Comparison of ENCODE assay signal across 17 cellular contexts in the genomic region with DNA sequence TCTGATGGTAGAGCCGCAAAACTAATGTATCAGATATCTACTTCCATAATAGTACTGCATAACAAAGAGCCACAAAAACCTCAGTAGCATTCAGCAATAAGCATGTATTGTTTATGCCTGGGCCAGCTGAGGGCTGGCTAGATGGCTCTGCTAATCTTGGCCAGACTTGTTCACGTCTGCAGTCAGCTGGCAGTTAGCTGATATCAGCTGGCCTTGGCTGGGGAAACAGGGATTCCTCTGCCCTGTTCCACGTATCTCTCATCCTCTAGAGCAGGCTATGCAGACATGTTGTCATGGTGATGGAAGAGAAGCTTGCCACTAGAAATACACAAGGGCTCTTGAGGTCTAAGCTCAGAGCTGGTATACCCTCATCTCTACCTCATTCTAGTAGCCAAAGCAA.
DNase-seq lines count a peak whose midpoint lies in the region; ATAC-seq and TF ChIP-seq lines count a peak whose summit lies in the region.
"Had no signal": no experiment of that assay in that cellular context is flagged by ENCODE, and none has a peak within 500 bp of the region (broad histone marks: within the 10 kb centered on the region; RNA-seq: fewer than 3 reads in every experiment).

No MANE protein-coding gene starts in this region.

- no peaks in the 10 kb centered on the region for H3K79me2 ChIP-seq in SK-N-SH (ENCODE audit: insufficient read depth)

- no peak for TF ChIP-seq EP300 in SK-N-SH (IDR thresholded peaks at IDR 0.05; ENCODE audit: borderline replicate concordance in 1 of 2, low read depth in 1 of 2, low read length in 1 of 2)

- H3K27me3 ChIP-seq in SK-N-SH (ENCODE audit: insufficient read depth): no peaks in the 10 kb centered on the region
- H3K27me3 ChIP-seq: colonic mucosa, pancreas, upper lobe of left lung had no signal

- no peak overlapping the region for H3K4me3 Mint-ChIP-seq in immature natural killer cell
- H3K4me3 Mint-ChIP-seq: B cell; T-helper 1 cell treated with Interleukin-12 subunit alpha and Interleukin-12 subunit beta and Interleukin-4 antibody, amounts not matched to agents 30 μg/mL and 1 μg/mL, for 36 hours had no signal

- H3K4me3 ChIP-seq in SK-N-SH (ENCODE audit: low read depth in 2 of 2, low read length in 1 of 2): no peak overlapping the region
- H3K4me3 ChIP-seq: colonic mucosa, pancreas, upper lobe of left lung had no signal

- H3K9me2 ChIP-seq in SK-N-SH: no peaks in the 10 kb centered on the region

- no peaks in the 10 kb centered on the region; a peak in 1 of 4 replicates for H3K4me1 ChIP-seq in SK-N-SH (ENCODE audit: control insufficient read depth in 1 of 2, insufficient read depth in 2 of 2, low read depth in 1 of 2, low read length in 1 of 2)
- H3K4me1 ChIP-seq: colonic mucosa, pancreas, upper lobe of left lung had no signal

- POLR2A ChIA-PET in SK-N-SH (lab: Yijun Ruan, JAX): no interaction called here

- H4K20me1 ChIP-seq in SK-N-SH (ENCODE audit: insufficient read depth): no peaks in the 10 kb centered on the region

- H3K27ac Mint-ChIP-seq in immature natural killer cell: no peak overlapping the region
- H3K27ac Mint-ChIP-seq: B cell; T-helper 1 cell treated with Interleukin-12 subunit alpha and Interleukin-12 subunit beta and Interleukin-4 antibody, amounts not matched to agents 30 μg/mL and 1 μg/mL, for 36 hours had no signal

- TF ChIP-seq RAD21 in SK-N-SH (IDR thresholded peaks at IDR 0.05; ENCODE audit: low read length): no peak

- H3F3A ChIP-seq in SK-N-SH (replicated peaks; ENCODE audit: insufficient read depth): no peaks in the 10 kb centered on the region

- ATAC-seq in GM19455 (IDR thresholded peaks at IDR 0.05; ENCODE audit: unreplicated experiment): no peak
- ATAC-seq in GM21786 (IDR thresholded peaks at IDR 0.05; ENCODE audit: unreplicated experiment): no peak
- ATAC-seq: esophagus mucosa had no signal

- no peaks in the 10 kb centered on the region for H3K36me3 ChIP-seq in SK-N-SH (replicated peaks in 1 of 2; ENCODE audit: control insufficient read depth in 1 of 2, insufficient read depth in 2 of 2, low read length in 1 of 2)
- H3K36me3 ChIP-seq: colonic mucosa, pancreas, upper lobe of left lung had no signal

- 34% methylated on average over 3 of the region's 3 CpGs for WGBS in SK-N-SH (ENCODE audit: low lambda C conversion rate)

- no peak overlapping the region for H3K4me2 ChIP-seq in SK-N-SH

- no peaks in the 10 kb centered on the region for H3K36me3 Mint-ChIP-seq in immature natural killer cell

- H3K27ac ChIP-seq in SK-N-SH (ENCODE audit: low read depth in 2 of 2, low read length in 1 of 2): no peak overlapping the region
- H3K27ac ChIP-seq: colonic mucosa, pancreas, upper lobe of left lung had no signal

- H3K9ac ChIP-seq in SK-N-SH: no peak overlapping the region

- H3K9me3 ChIP-seq in SK-N-SH: no peaks in the 10 kb centered on the region
- H3K9me3 ChIP-seq: colonic mucosa, pancreas, upper lobe of left lung had no signal

- no peak overlapping the region for H2AFZ ChIP-seq in SK-N-SH (ENCODE audit: low read depth)

- TF ChIP-seq CTCF in SK-N-SH (IDR thresholded peaks at IDR 0.05): no peak

- H3K27me3 Mint-ChIP-seq in immature natural killer cell (ENCODE audit: low read depth in 3 of 3): peaks cover 0 to 8% (median 0%) of the 10 kb centered on the region in 3 donors

- peak; percentile 6 for DNase-seq in ELF-1 (ENCODE audit: low read depth, low spot score)
- peak; percentile 81 for DNase-seq in NCI-H2107 treated with DMSO at 0.1 percent for 48 hours (lab: John Stamatoyannopoulos, UW; ENCODE audit: unreplicated experiment)
- DNase-seq in SK-N-SH: peak; percentile 27
- DNase-seq in myocyte (ENCODE audit: low read depth): peak; percentile 7
- DNase-seq in immature natural killer cell: no peak
- no peak for DNase-seq in Kasumi-1 (lab: John Stamatoyannopoulos, UW)
- DNase-seq: activated T-cell treated with anti-CD3 and anti-CD28 coated beads, Interleukin-2, amount 50 U/mL, for 1 hour; colonic mucosa; DND-41; MV-4-11; pancreas had no signal

- CTCF ChIA-PET in SK-N-SH (lab: Yijun Ruan, JAX): interaction anchor here (0.9 to 2.5 kb wide), 2 partner anchors 14 to 64 kb away, joined by 3 to 7 read pairs; no protein-coding TSS in a partner anchor

- no peaks in the 10 kb centered on the region for H3K4me1 Mint-ChIP-seq in immature natural killer cell
- H3K4me1 Mint-ChIP-seq: B cell had no signal

- peaks cover 0 to 2% (median 0%) of the 10 kb centered on the region in 6 donors for H3K9me3 Mint-ChIP-seq in immature natural killer cell
- H3K9me3 Mint-ChIP-seq: T-helper 1 cell treated with Interleukin-12 subunit alpha and Interleukin-12 subunit beta and Interleukin-4 antibody, amounts not matched to agents 30 μg/mL and 1 μg/mL, for 36 hours had no signal

TF ChIP-seq in SK-N-SH, 30 proteins besides CTCF, POLR2A, EP300 and RAD21:
- TF ChIP-seq JUND (IDR thresholded peaks at IDR 0.05) (no peak), SIN3A (IDR thresholded peaks at IDR 0.05; ENCODE audit: borderline replicate concordance, low read depth, low read length) (no peak), TCF12 (IDR thresholded peaks at IDR 0.05) (no peak), CHD2 (IDR thresholded peaks at IDR 0.05; ENCODE audit: low read length, partially characterized antibody) (no peak), PBX3 (IDR thresholded peaks at IDR 0.05) (no peak), TEAD4 (IDR thresholded peaks at IDR 0.05; ENCODE audit: borderline replicate concordance, insufficient read depth) (no peak), MXI1 (IDR thresholded peaks at IDR 0.05; ENCODE audit: low read depth, low read length) (no peak), IRF3 (IDR thresholded peaks at IDR 0.05; ENCODE audit: low read depth, low read length) (no peak)

Comparison
In these comparisons a context has a peak if more than half of its experiments do, and no peak if none do; other contexts are left out.
1. DNase-seq: peak in ELF-1 (single experiment), NCI-H2107 treated with DMSO at 0.1 percent for 48 hours (single experiment), SK-N-SH (single experiment) and myocyte (single experiment); none in immature natural killer cell (0 of 3) and Kasumi-1 (0 of 2).